28 cellular contexts compared by ENCODE assay signal in genomic region chr9:94057918-94058317, GRCh38.
"Had no signal": no experiment of that assay in that cellular context is flagged by ENCODE, and none has a peak within 500 bp of the region (broad histone marks: within the 10 kb centered on the region; RNA-seq: fewer than 3 reads in every experiment).

No MANE protein-coding gene starts in this region.

- H3K27ac ChIP-seq: cardiac muscle cell, Peyer's patch, SJSA1 had no signal

- ATAC-seq: activated CD8-positive, alpha-beta T cell treated with anti-CD3 and anti-CD28 coated beads for 36 hours; activated T-cell treated with anti-CD3 and anti-CD28 coated beads, Interleukin-2, amount 50 U/mL, for 72 hours; activated T-helper 17 cell treated with anti-CD3 and anti-CD28 coated beads, Interleukin-2, amount 50 U/mL, for 72 hours; PC-3 had no signal

- DNase-seq: activated CD4-positive, alpha-beta T cell treated with anti-CD3 and anti-CD28 coated beads, Interleukin-2, amount 10 ng/mL, durations not matched to agents 24 days and 14 days; activated CD4-positive, alpha-beta T cell treated with anti-CD3 and anti-CD28 coated beads, Interleukin-2, amount 50 U/mL, for 4 hours; activated CD8-positive, alpha-beta T cell treated with anti-CD3 and anti-CD28 coated beads for 36 hours; activated effector memory CD4-positive, alpha-beta T cell treated with anti-CD3 and anti-CD28 coated beads, Interleukin-2, amount 50 U/mL, for 16 hours; activated naive CD4-positive, alpha-beta T cell; activated naive CD4-positive, alpha-beta T cell treated with anti-CD3 and anti-CD28 coated beads, Interleukin-2, amount 50 U/mL, for 16 hours; activated naive CD8-positive, alpha-beta T cell treated with anti-CD3 and anti-CD28 coated beads for 36 hours; activated T-cell treated with anti-CD3 and anti-CD28 coated beads, Interleukin-2, amount 50 U/mL, for 1 hour; activated T-cell treated with anti-CD3 and anti-CD28 coated beads, Interleukin-2, amount 50 U/mL, for 72 hours; amniotic stem cell; aorta; NCI-H1105; NCI-H1436 treated with DMSO at 0.1 percent for 48 hours; NCI-H187 treated with DMSO at 0.1 percent for 48 hours; NCI-H2171 treated with DMSO at 0.1 percent for 48 hours; NCI-H2227 treated with DMSO at 0.1 percent for 48 hours; NCI-H446; NCI-H510A treated with DMSO at 0.1 percent for 48 hours; NCI-H774; PC-3; Peyer's patch; RPMI8226; SHP77 treated with DMSO at 0.1 percent for 48 hours; SK-N-SH had no signal

- H3K4me1 ChIP-seq: Peyer's patch had no signal

- H3K4me3 ChIP-seq: cardiac muscle cell, Peyer's patch, SJSA1 had no signal

- H3K4me2 ChIP-seq: SK-N-SH had no signal

- H3K9ac ChIP-seq: SK-N-SH had no signal

- H3K36me3 ChIP-seq: cardiac muscle cell, Peyer's patch, SJSA1 had no signal

- H3K27me3 ChIP-seq: cardiac muscle cell, Peyer's patch, SJSA1 had no signal

- H3K9me3 ChIP-seq: SJSA1, SK-N-SH had no signal

- FAIRE-seq: TTC549 had no signal
